1 cellular context compared by ENCODE assay signal in genomic region chr3:128122013-128122412, GRCh38.
TF ChIP-seq lines count a peak whose summit lies in the region.

No MANE protein-coding gene starts in this region.

TF ChIP-seq in K562, 482 proteins besides CTCF, POLR2A, EP300 and RAD21 (continued from another document):
- TF ChIP-seq ZNF277 (CRISPR knock-in tag; IDR thresholded peaks at IDR 0.05; ENCODE audit: borderline replicate concordance) (no peak), NR3C1 (CRISPR knock-in tag; IDR thresholded peaks at IDR 0.05) (no peak), ZNF830 (CRISPR knock-in tag; IDR thresholded peaks at IDR 0.05) (no peak), ZHX1 (conservative IDR thresholded peaks at IDR 0.05; ENCODE audit: low read length) (no peak), GTF2B (IDR thresholded peaks at IDR 0.05; ENCODE audit: extremely low read depth, insufficient read length) (no peak)
TF ChIP-seq in K562: peak in this region for 0.
